Comparison of ENCODE assay signal across 8 cellular contexts in the genomic region with DNA sequence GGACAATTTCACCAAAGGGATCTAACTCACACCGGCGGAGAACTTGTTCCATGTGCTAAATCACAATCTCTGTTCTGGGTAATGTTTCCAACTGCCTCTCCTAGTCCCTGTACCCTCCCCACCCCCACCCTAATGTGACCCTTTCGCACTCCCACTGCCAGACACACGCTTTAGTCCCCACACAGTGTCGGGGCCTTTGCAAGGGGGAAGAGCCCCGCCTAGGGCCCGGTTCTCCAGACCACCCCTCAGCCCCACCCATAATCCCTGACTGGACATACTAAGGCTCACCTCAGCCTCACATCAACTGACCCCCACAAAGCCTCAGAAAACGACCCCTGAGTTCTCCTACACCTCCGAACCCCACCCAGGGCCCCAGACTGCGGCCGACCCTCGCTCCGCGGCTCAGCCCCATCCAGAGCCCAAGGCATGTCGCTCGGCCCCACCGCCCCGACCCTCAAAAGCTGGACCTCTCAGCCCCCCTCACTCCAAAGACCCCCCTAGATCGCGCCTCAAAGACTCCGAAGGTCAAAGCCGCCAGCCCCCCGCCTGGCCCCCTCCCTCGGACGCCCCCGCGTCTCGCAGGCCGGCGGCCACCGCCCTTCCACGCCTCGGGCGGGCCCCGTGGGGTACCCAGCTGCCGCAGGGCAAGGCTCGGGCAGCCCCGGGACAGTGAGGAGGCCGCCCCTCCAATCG.
DNase-seq lines count a peak whose midpoint lies in the region; ATAC-seq and TF ChIP-seq lines count a peak whose summit lies in the region.

No MANE protein-coding gene starts in this region.

- in situ Hi-C loops in G401 (cut with HindIII; ENCODE audit: low sequenced_read_pairs) = no loop called here

- peak; percentile 21 for ATAC-seq in GM21515 (IDR thresholded peaks at IDR 0.05; ENCODE audit: unreplicated experiment)
- ATAC-seq in left cardiac atrium = peak; percentile 16 to 30
- ATAC-seq in psoas muscle = peak; percentile 11 to 41 (median 27)

- H3K27ac ChIP-seq in psoas muscle = peak overlapping the region; percentile 99

- no peaks in the 10 kb centered on the region for H3K9me3 ChIP-seq in psoas muscle

- no peaks in the 10 kb centered on the region for H3K27me3 Mint-ChIP-seq in activated naive CD4-positive, alpha-beta T cell treated with anti-CD3 and anti-CD28 coated beads, Interleukin-2, amount 50 U/mL, for 24 hours

- peak overlapping the region; percentile 94 for H3K4me3 ChIP-seq in LNCaP clone FGC (ENCODE audit: low read depth, low read length)
- peak overlapping the region; percentile 97 for H3K4me3 ChIP-seq in psoas muscle

- DNase-seq in G401 (ENCODE audit: low spot score) = peak; percentile 47
- DNase-seq in LNCaP clone FGC (ENCODE audit: low read depth) = no peak
- DNase-seq in left cardiac atrium = no peak
- DNase-seq in psoas muscle = no peak
- no peak for DNase-seq in NCI-H187 treated with DMSO at 0.1 percent for 48 hours (lab: John Stamatoyannopoulos, UW)
- DNase-seq in GM19240 (ENCODE audit: insufficient read length, low spot score) = no peak

- no peaks in the 10 kb centered on the region for H3K9me3 Mint-ChIP-seq in activated naive CD4-positive, alpha-beta T cell treated with anti-CD3 and anti-CD28 coated beads, Interleukin-2, amount 50 U/mL, for 24 hours

- H3K36me3 Mint-ChIP-seq in activated naive CD4-positive, alpha-beta T cell treated with anti-CD3 and anti-CD28 coated beads, Interleukin-2, amount 50 U/mL, for 24 hours = peaks cover 2% of the 10 kb centered on the region

- peak overlapping the region; percentile 96 for H3K4me3 Mint-ChIP-seq in activated naive CD4-positive, alpha-beta T cell treated with anti-CD3 and anti-CD28 coated beads, Interleukin-2, amount 50 U/mL, for 24 hours

- H3K27me3 ChIP-seq in psoas muscle (ENCODE audit: insufficient read depth in 3 of 3, low read length in 2 of 3) = no peaks in the 10 kb centered on the region

- peaks cover 39% of the 10 kb centered on the region for H3K4me1 ChIP-seq in psoas muscle

- H3K4me1 Mint-ChIP-seq in activated naive CD4-positive, alpha-beta T cell treated with anti-CD3 and anti-CD28 coated beads, Interleukin-2, amount 50 U/mL, for 24 hours = peaks cover 27% of the 10 kb centered on the region

- peak overlapping the region; percentile 77 for H3K27ac Mint-ChIP-seq in activated naive CD4-positive, alpha-beta T cell treated with anti-CD3 and anti-CD28 coated beads, Interleukin-2, amount 50 U/mL, for 24 hours

- peaks cover 0 to 12% of the 10 kb centered on the region in 2 donors for H3K36me3 ChIP-seq in psoas muscle (ENCODE audit: insufficient read depth in 1 of 2, low read depth in 1 of 2)

- TF ChIP-seq CTCF in LNCaP clone FGC (IDR thresholded peaks at IDR 0.05; ENCODE audit: control insufficient read depth, extremely low read depth, insufficient read depth) = no peak
- TF ChIP-seq CTCF in psoas muscle (IDR thresholded peaks at IDR 0.05) = no peak

- 0 to 1% (median 0%) methylated on average over 37 to 40 of the region's 40 CpGs for WGBS in psoas muscle, 3 donors

- intact Hi-C loops in left cardiac atrium (cut with DNase I) (loop anchor here in 1 of 2 donors (2.0 to 5.0 kb wide), 2 partner anchors 63 to 71 kb away; a partner anchor contains a TSS), psoas muscle (cut with DNase I) (loop anchor here in 1 of 2 donors (5.0 kb wide), 1 partner anchor 76 kb away; no protein-coding TSS in a partner anchor)
